Comparison of ENCODE assay signal across 1 cellular context in the genomic region with DNA sequence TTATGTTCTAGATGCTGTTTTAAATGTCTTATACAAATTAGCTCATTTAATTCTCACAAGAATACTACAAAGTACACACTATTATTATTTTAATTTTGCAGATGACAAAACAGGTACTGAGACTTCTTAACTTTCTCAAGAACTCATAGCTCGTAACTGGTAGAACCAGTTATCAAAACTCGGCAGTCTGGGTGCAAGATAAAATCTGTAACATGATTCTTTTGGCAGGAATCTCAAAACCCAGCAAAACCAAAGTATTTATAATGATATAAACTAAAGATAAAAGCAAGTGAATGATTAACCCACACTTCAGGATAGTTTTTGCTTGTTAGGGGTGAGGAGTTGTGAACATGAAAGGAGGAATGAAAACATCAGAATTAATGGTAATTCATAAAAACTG.
TF ChIP-seq lines count a peak whose summit lies in the region.

No MANE protein-coding gene starts in this region.

TF ChIP-seq in HEK293, 187 proteins besides CTCF, POLR2A, EP300 and RAD21 (continued from another document):
- TF ChIP-seq, protein P1, sequence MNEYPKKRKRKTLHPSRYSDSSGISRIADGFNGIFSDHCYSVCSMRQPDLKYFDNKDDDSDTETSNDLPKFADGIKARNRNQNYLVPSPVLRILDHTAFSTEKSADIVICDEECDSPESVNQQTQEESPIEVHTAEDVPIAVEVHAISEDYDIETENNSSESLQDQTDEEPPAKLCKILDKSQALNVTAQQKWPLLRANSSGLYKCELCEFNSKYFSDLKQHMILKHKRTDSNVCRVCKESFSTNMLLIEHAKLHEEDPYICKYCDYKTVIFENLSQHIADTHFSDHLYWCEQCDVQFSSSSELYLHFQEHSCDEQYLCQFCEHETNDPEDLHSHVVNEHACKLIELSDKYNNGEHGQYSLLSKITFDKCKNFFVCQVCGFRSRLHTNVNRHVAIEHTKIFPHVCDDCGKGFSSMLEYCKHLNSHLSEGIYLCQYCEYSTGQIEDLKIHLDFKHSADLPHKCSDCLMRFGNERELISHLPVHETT (tag by site-specific recombination; IDR thresholded peaks at IDR 0.05): no peak
